ENCODE assay signal across 1 cellular context in the genomic region with DNA sequence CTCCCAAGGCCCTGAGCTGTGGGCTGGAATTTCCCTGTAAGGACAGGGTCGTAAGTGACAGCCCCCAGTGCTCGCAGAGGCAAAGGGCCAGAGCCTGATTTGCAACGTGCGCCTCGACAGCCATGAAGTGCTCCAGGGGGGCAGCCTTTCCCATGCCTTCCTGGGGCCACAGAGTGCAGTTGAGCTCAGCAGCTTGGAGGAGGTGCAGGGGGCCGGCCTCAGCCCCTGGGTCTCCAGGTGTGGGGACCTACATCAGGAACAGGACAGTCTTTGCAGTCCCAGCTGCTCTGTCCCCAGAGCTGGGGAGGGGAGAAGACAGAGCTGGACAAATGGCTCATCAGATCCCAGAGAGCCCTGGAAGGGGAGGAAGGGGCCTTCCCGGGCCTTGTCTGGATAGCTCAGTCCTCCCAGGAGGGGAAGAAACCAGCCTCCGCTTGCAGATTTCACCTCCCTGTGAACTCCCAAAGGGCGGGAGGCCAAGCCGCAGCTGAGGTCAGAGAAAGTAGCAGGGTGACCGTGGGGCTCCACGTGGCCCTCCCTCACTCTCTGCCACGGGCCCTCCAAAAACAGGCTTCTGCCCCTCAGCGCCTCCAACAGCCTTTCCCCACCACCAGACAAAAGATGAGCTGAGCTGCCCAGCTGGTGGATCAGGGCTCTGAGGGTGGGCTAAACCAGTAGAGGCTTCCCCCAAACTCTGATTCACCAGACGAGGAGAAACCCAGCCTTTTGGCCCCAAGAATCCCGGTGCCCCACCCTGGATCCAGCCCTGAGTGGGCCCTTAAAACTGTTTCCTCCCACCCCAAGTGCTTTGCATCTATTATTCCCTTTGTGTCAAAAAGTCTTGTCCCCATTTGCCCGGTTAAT.
TF ChIP-seq lines count a peak whose summit lies in the region.

No MANE protein-coding gene starts in this region.

TF ChIP-seq in SK-N-SH, 30 proteins besides CTCF, POLR2A, EP300 and RAD21 (continued from another document):
- TF ChIP-seq, protein P1, sequence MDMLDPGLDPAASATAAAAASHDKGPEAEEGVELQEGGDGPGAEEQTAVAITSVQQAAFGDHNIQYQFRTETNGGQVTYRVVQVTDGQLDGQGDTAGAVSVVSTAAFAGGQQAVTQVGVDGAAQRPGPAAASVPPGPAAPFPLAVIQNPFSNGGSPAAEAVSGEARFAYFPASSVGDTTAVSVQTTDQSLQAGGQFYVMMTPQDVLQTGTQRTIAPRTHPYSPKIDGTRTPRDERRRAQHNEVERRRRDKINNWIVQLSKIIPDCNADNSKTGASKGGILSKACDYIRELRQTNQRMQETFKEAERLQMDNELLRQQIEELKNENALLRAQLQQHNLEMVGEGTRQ (IDR thresholded peaks at IDR 0.05; ENCODE audit: borderline replicate concordance, low read depth, low read length), result no peak
- no peak for TF ChIP-seq TAF1 (IDR thresholded peaks at IDR 0.05; ENCODE audit: borderline replicate concordance, low read depth, low read length)
- TF ChIP-seq RXRA (IDR thresholded peaks at IDR 0.05; ENCODE audit: borderline replicate concordance, low read depth), result no peak
- no peak for TF ChIP-seq GATA2 (CRISPR knock-in tag; IDR thresholded peaks at IDR 0.05)
- TF ChIP-seq SIN3A (IDR thresholded peaks at IDR 0.05; ENCODE audit: borderline replicate concordance, low read depth, low read length), result no peak
- TF ChIP-seq ELF1 (IDR thresholded peaks at IDR 0.05), result no peak
- TF ChIP-seq NFIC (IDR thresholded peaks at IDR 0.05; ENCODE audit: borderline replicate concordance), result no peak
- TF ChIP-seq, protein P2, sequence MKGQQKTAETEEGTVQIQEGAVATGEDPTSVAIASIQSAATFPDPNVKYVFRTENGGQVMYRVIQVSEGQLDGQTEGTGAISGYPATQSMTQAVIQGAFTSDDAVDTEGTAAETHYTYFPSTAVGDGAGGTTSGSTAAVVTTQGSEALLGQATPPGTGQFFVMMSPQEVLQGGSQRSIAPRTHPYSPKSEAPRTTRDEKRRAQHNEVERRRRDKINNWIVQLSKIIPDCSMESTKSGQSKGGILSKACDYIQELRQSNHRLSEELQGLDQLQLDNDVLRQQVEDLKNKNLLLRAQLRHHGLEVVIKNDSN (IDR thresholded peaks at IDR 0.05; ENCODE audit: borderline replicate concordance, low read depth), result no peak
- TF ChIP-seq, protein P3, sequence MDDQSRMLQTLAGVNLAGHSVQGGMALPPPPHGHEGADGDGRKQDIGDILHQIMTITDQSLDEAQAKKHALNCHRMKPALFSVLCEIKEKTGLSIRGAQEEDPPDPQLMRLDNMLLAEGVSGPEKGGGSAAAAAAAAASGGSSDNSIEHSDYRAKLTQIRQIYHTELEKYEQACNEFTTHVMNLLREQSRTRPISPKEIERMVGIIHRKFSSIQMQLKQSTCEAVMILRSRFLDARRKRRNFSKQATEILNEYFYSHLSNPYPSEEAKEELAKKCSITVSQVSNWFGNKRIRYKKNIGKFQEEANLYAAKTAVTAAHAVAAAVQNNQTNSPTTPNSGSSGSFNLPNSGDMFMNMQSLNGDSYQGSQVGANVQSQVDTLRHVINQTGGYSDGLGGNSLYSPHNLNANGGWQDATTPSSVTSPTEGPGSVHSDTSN (IDR thresholded peaks at IDR 0.05), result no peak
- no peak for TF ChIP-seq TEAD4 (IDR thresholded peaks at IDR 0.05; ENCODE audit: borderline replicate concordance, insufficient read depth)
- no peak for TF ChIP-seq MXI1 (IDR thresholded peaks at IDR 0.05; ENCODE audit: low read depth, low read length)
